ENCODE assay signal across 27 cellular contexts in the genomic region with DNA sequence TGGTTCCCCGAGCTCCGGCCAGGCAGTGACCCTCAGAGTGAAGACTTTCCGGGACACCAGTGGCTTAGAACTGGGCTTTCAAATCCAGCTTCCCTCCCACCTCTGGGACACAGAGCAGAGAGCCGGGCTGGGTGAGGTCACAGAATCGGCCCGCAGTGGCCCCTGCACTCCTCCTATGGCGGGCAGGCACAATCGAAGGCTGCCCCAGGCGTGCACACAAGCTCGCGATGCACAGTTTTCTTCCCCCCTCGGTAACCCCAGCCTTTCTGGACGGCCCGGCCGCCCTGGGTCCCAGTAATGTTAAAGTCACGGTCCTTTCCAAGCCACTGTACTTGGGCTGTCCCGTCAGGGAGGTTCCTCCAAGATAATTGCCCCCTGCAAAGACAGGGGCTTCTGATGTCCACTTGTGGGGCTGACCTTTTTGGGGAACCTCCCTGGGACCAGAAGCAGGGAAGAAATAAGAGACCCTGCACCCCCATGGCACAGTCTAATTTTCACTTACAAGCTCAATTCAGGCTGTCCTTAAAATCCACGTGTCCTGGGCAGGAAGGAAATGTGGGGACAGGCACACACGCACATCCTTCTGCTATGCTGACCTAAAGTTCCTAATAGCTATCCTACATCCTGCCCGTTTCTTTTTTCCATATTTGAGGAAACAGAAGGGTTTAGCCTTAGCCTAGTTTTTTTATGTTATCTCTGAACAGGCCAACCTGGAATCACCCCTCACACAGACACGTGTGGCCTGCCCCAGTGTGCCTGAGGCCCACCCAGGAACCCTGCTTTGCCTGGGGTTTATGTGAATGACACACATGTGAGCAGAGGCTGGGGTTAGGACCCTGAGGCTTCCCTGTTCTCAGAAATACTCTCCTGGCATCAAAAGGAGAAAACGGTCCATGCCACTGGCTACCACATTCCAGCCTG. TPM values are rescaled to one million over a fixed set of nuclear protein-coding genes. Genes with fewer than 3 reads are reported as not detected.
DNase-seq lines count a peak whose midpoint lies in the region; ATAC-seq and TF ChIP-seq lines count a peak whose summit lies in the region.
"Had no signal": no experiment of that assay in that cellular context is flagged by ENCODE, and none has a peak within 500 bp of the region (broad histone marks: within the 10 kb centered on the region; RNA-seq: fewer than 3 reads in every experiment).

No MANE protein-coding gene starts in this region.

- no peak for ATAC-seq in natural killer cell treated with Interleukin-12 subunit alpha and Interleukin-12 subunit beta and Interleukin-15 and Interleukin-18, amount 100 ng/mL, for 72 hours
- ATAC-seq in natural killer cell, result no peak
- peak in 2 of 4 donors; percentile 34 to 63 for ATAC-seq in psoas muscle
- ATAC-seq in aorta (ENCODE audit: low FRiP score), result peak; percentile 49
- no peak for ATAC-seq in GM21515 (IDR thresholded peaks at IDR 0.05; ENCODE audit: unreplicated experiment)
- ATAC-seq in HG02678 (IDR thresholded peaks at IDR 0.05; ENCODE audit: unreplicated experiment), result no peak
- ATAC-seq: A549; activated CD8-positive, alpha-beta T cell treated with anti-CD3 and anti-CD28 coated beads for 36 hours; foreskin keratinocyte; HCT116; left colon had no signal

- POLR2A ChIA-PET in RWPE1 (lab: Yijun Ruan, JAX; ENCODE audit: low non-redundant PET), result no interaction called here

- peak overlapping the region; percentile 57 to 71 for H3K27ac ChIP-seq in right atrium auricular region
- peak overlapping the region; percentile 55 for H3K27ac ChIP-seq in psoas muscle
- H3K27ac ChIP-seq in aorta (ENCODE audit: low read depth in 1 of 2, low read length in 2 of 2), result no peak overlapping the region
- no peak overlapping the region for H3K27ac ChIP-seq in RWPE1
- H3K27ac ChIP-seq: A549, C4-2B, foreskin keratinocyte had no signal

- peaks cover 0 to 3% of the 10 kb centered on the region in 2 donors for H3K4me1 Mint-ChIP-seq in natural killer cell treated with Interleukin-12 subunit alpha and Interleukin-12 subunit beta and Interleukin-15 and Interleukin-18, amount 100 ng/mL, for 72 hours (ENCODE audit: low read depth in 2 of 2)
- H3K4me1 Mint-ChIP-seq in natural killer cell, result no peaks in the 10 kb centered on the region
- H3K4me1 Mint-ChIP-seq: activated B cell treated with CpG ODN at 0.5 μM for 24 hours had no signal

- no peaks in the 10 kb centered on the region for H3K27me3 ChIP-seq in right atrium auricular region
- peaks cover 0 to 6% (median 0%) of the 10 kb centered on the region in 3 donors for H3K27me3 ChIP-seq in psoas muscle (ENCODE audit: insufficient read depth in 3 of 3, low read length in 2 of 3)
- no peaks in the 10 kb centered on the region for H3K27me3 ChIP-seq in aorta (ENCODE audit: control insufficient read depth in 1 of 2, insufficient read depth in 2 of 2, low read length in 1 of 2)
- H3K27me3 ChIP-seq: MG63 had no signal

- CTCF ChIA-PET in RWPE1 (lab: Yijun Ruan, JAX), result no interaction called here

- no peaks in the 10 kb centered on the region for H3K36me3 ChIP-seq in right atrium auricular region
- H3K36me3 ChIP-seq in psoas muscle (ENCODE audit: insufficient read depth in 1 of 2, low read depth in 1 of 2), result peaks cover 0 to 17% of the 10 kb centered on the region in 2 donors
- H3K36me3 ChIP-seq in aorta (ENCODE audit: control insufficient read depth in 1 of 2, insufficient read depth in 2 of 2, low read length in 1 of 2), result no peaks in the 10 kb centered on the region
- H3K36me3 ChIP-seq: MG63 had no signal

- no peak overlapping the region for H3K27ac Mint-ChIP-seq in natural killer cell treated with Interleukin-12 subunit alpha and Interleukin-12 subunit beta and Interleukin-15 and Interleukin-18, amount 100 ng/mL, for 72 hours
- H3K27ac Mint-ChIP-seq in natural killer cell, result no peak overlapping the region
- H3K27ac Mint-ChIP-seq: activated B cell treated with CpG ODN at 0.5 μM for 24 hours; activated CD8-positive, alpha-beta T cell treated with anti-CD3 and anti-CD28 coated beads for 36 hours had no signal

- peak; percentile 58 for DNase-seq in natural killer cell treated with Interleukin-12 subunit alpha and Interleukin-12 subunit beta and Interleukin-15 and Interleukin-18, amount 100 ng/mL, for 72 hours (ENCODE audit: low spot score)
- DNase-seq in natural killer cell, result no peak
- no peak for DNase-seq in right atrium auricular region (ENCODE audit: low spot score)
- no peak for DNase-seq in psoas muscle
- DNase-seq in aorta, result peak; percentile 42 to 63
- DNase-seq in RWPE1 (ENCODE audit: low spot score), result no peak
- DNase-seq: activated B cell treated with CpG ODN at 0.5 μM for 24 hours; activated CD8-positive, alpha-beta T cell treated with anti-CD3 and anti-CD28 coated beads for 36 hours; activated naive CD4-positive, alpha-beta T cell; activated T-cell treated with anti-CD3 and anti-CD28 coated beads, Interleukin-2, amount 50 U/mL, for 1 hour; DMS 273 treated with DMSO at 0.1 percent for 48 hours; foreskin keratinocyte; IMR-90; MG63; NCI-H1694 treated with DMSO at 0.1 percent for 48 hours; NCI-H226; occipital lobe; small intestine; stimulated activated CD4-positive, alpha-beta T cell treated with anti-CD3 and anti-CD28 coated beads, Interleukin-4, amount 100 ng/mL, for 1 hour had no signal

- intact Hi-C loops in natural killer cell (cut with micrococcal nuclease), result no loop called here
- intact Hi-C loops in psoas muscle (cut with DNase I), result no loop called here
- intact Hi-C loops in aorta (cut with DNase I), result no loop called here

- no peak overlapping the region for H3K4me3 Mint-ChIP-seq in natural killer cell treated with Interleukin-12 subunit alpha and Interleukin-12 subunit beta and Interleukin-15 and Interleukin-18, amount 100 ng/mL, for 72 hours
- no peak overlapping the region for H3K4me3 Mint-ChIP-seq in natural killer cell
- H3K4me3 Mint-ChIP-seq: activated B cell treated with CpG ODN at 0.5 μM for 24 hours; activated CD8-positive, alpha-beta T cell treated with anti-CD3 and anti-CD28 coated beads for 36 hours had no signal

- H3K4me3 ChIP-seq in right atrium auricular region (no peak overlapping the region), psoas muscle (no peak overlapping the region), aorta (ENCODE audit: low read length in 2 of 2) (no peak overlapping the region)
- H3K4me3 ChIP-seq: A549, MG63 had no signal

- no peak for TF ChIP-seq CTCF in natural killer cell (IDR thresholded peaks at IDR 0.05)
- no peak for TF ChIP-seq CTCF in right atrium auricular region (IDR thresholded peaks at IDR 0.05)
- no peak for TF ChIP-seq CTCF in psoas muscle (IDR thresholded peaks at IDR 0.05)
- no peak for TF ChIP-seq CTCF in RWPE1 (conservative IDR thresholded peaks at IDR 0.05; ENCODE audit: low read depth)

- 65% methylated on average over 22 of the region's 22 CpGs for WGBS in psoas muscle, 3 donors
- WGBS in aorta, 2 donors, result 73 to 75% methylated on average over 22 of the region's 22 CpGs

- H3K9me3 Mint-ChIP-seq in natural killer cell treated with Interleukin-12 subunit alpha and Interleukin-12 subunit beta and Interleukin-15 and Interleukin-18, amount 100 ng/mL, for 72 hours, result no peaks in the 10 kb centered on the region
- no peaks in the 10 kb centered on the region for H3K9me3 Mint-ChIP-seq in natural killer cell
- H3K9me3 Mint-ChIP-seq: activated B cell treated with CpG ODN at 0.5 μM for 24 hours; activated CD8-positive, alpha-beta T cell treated with anti-CD3 and anti-CD28 coated beads for 36 hours had no signal

- H3K9me3 ChIP-seq in right atrium auricular region, result no peaks in the 10 kb centered on the region
- H3K9me3 ChIP-seq in psoas muscle, result no peaks in the 10 kb centered on the region
- H3K9me3 ChIP-seq in aorta (ENCODE audit: control insufficient read depth, low read length), result no peaks in the 10 kb centered on the region
- H3K9me3 ChIP-seq: A549, MG63 had no signal

- H3K4me1 ChIP-seq in right atrium auricular region (peaks cover 0 to 32% of the 10 kb centered on the region in 2 donors), psoas muscle (peaks cover 5% of the 10 kb centered on the region), aorta (ENCODE audit: control insufficient read depth in 1 of 2, insufficient read depth in 2 of 2, low read length in 2 of 2) (no peaks in the 10 kb centered on the region)
- H3K4me1 ChIP-seq: A549, foreskin keratinocyte had no signal

- H3K36me3 Mint-ChIP-seq in natural killer cell treated with Interleukin-12 subunit alpha and Interleukin-12 subunit beta and Interleukin-15 and Interleukin-18, amount 100 ng/mL, for 72 hours, result no peaks in the 10 kb centered on the region
- no peaks in the 10 kb centered on the region for H3K36me3 Mint-ChIP-seq in natural killer cell

- H3K27me3 Mint-ChIP-seq in natural killer cell treated with Interleukin-12 subunit alpha and Interleukin-12 subunit beta and Interleukin-15 and Interleukin-18, amount 100 ng/mL, for 72 hours, result peaks cover 2 to 6% of the 10 kb centered on the region in 2 donors
- H3K27me3 Mint-ChIP-seq in natural killer cell (ENCODE audit: low read depth in 2 of 2), result peaks cover 6 to 18% of the 10 kb centered on the region in 2 donors
- H3K27me3 Mint-ChIP-seq: activated B cell treated with CpG ODN at 0.5 μM for 24 hours; activated CD8-positive, alpha-beta T cell treated with anti-CD3 and anti-CD28 coated beads for 36 hours had no signal

RNA-seq across cellular contexts. Expression of gene TFF3, which starts 13.6 kb away (rescaled TPM):
- total RNA-seq in natural killer cell treated with Interleukin-12 subunit alpha and Interleukin-12 subunit beta and Interleukin-15 and Interleukin-18, amount 100 ng/mL, for 72 hours, result not detected
- total RNA-seq in natural killer cell (not detected), right atrium auricular region (1 to 10 TPM; 5.0 TPM), psoas muscle (1 to 10 TPM; 1.1 to 3.0 (median 2.3) TPM), aorta (1 to 10 TPM; 2.4 to 3.8 TPM)
- polyA plus RNA-seq in psoas muscle (1 to 10 TPM in 2 of 3 donors, under 1 TPM in 1; 0.92 to 3.3 (median 2.1) TPM), aorta (100 to 1,000 TPM in 1 of 2 donors, 10 to 100 TPM in 1; 27.5 to 170 TPM)
- total RNA-seq: activated B cell treated with CpG ODN at 0.5 μM for 24 hours; activated CD8-positive, alpha-beta T cell treated with anti-CD3 and anti-CD28 coated beads for 36 hours; astrocyte; foreskin keratinocyte; IMR-90; occipital lobe; T-helper 2 cell treated with Interferon-gamma antibody and Interleukin-4, amounts not matched to agents 100 ng/mL and 5 ng/mL, for 36 hours had no signal
- polyA plus RNA-seq: foreskin keratinocyte, IMR-90 had no signal

RNA-seq across cellular contexts. Expression of gene TFF2, which starts 49.2 kb away (rescaled TPM):
- total RNA-seq in natural killer cell treated with Interleukin-12 subunit alpha and Interleukin-12 subunit beta and Interleukin-15 and Interleukin-18, amount 100 ng/mL, for 72 hours, result not detected
- total RNA-seq in natural killer cell (not detected), right atrium auricular region (not detected), psoas muscle (not detected), aorta (not detected)
- polyA plus RNA-seq in psoas muscle (not detected), aorta (1 to 10 TPM in 1 of 2 donors, not detected in 1; 2.1 TPM)
- total RNA-seq: activated B cell treated with CpG ODN at 0.5 μM for 24 hours; activated CD8-positive, alpha-beta T cell treated with anti-CD3 and anti-CD28 coated beads for 36 hours; astrocyte; foreskin keratinocyte; IMR-90; occipital lobe; T-helper 2 cell treated with Interferon-gamma antibody and Interleukin-4, amounts not matched to agents 100 ng/mL and 5 ng/mL, for 36 hours had no signal
- polyA plus RNA-seq: A549, foreskin keratinocyte, IMR-90 had no signal

Comparison
In these comparisons a context has a peak if more than half of its experiments do, and no peak if none do; other contexts are left out.
1. DNase-seq: peak in natural killer cell treated with Interleukin-12 subunit alpha and Interleukin-12 subunit beta and Interleukin-15 and Interleukin-18, amount 100 ng/mL, for 72 hours (single experiment) and aorta (2 of 2); none in natural killer cell (single experiment), right atrium auricular region (single experiment), psoas muscle (0 of 2) and RWPE1 (single experiment).
2. H3K27ac ChIP-seq: peak in right atrium auricular region (2 of 2) and psoas muscle (single experiment); none in aorta (0 of 2) and RWPE1 (single experiment).